Comparison of ENCODE assay signal across 1 cellular context in the genomic region with DNA sequence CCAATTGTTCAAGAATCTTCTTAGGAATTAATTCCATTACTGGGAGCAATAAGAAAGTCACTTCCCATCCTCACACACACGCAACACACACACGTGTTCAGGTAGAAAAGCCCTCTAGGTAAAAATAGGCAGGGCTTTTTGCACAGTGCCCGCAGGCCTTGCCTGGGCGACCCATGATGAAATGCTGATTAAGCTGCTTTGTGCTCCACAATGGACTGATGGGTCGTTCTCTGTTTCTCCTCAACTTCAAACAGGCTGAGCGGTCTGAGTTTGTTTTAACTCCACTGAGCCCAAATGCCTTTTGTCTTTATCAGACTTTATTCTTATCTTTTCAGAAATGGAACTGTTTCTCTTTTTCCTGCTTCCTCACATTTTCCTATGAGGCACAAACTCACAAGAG.
TF ChIP-seq lines count a peak whose summit lies in the region.

No MANE protein-coding gene starts in this region.

TF ChIP-seq in K562, 482 proteins besides CTCF, POLR2A, EP300 and RAD21:
- TF ChIP-seq, protein P1, sequence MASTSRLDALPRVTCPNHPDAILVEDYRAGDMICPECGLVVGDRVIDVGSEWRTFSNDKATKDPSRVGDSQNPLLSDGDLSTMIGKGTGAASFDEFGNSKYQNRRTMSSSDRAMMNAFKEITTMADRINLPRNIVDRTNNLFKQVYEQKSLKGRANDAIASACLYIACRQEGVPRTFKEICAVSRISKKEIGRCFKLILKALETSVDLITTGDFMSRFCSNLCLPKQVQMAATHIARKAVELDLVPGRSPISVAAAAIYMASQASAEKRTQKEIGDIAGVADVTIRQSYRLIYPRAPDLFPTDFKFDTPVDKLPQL (IDR thresholded peaks at IDR 0.05; ENCODE audit: extremely low read depth, insufficient read length), result no peak
- TF ChIP-seq C11orf30 (IDR thresholded peaks at IDR 0.05; ENCODE audit: low read depth), result 0 out of 2 replicates have a peak, but pooled peaks have one; percentile 27
- TF ChIP-seq, protein P2, sequence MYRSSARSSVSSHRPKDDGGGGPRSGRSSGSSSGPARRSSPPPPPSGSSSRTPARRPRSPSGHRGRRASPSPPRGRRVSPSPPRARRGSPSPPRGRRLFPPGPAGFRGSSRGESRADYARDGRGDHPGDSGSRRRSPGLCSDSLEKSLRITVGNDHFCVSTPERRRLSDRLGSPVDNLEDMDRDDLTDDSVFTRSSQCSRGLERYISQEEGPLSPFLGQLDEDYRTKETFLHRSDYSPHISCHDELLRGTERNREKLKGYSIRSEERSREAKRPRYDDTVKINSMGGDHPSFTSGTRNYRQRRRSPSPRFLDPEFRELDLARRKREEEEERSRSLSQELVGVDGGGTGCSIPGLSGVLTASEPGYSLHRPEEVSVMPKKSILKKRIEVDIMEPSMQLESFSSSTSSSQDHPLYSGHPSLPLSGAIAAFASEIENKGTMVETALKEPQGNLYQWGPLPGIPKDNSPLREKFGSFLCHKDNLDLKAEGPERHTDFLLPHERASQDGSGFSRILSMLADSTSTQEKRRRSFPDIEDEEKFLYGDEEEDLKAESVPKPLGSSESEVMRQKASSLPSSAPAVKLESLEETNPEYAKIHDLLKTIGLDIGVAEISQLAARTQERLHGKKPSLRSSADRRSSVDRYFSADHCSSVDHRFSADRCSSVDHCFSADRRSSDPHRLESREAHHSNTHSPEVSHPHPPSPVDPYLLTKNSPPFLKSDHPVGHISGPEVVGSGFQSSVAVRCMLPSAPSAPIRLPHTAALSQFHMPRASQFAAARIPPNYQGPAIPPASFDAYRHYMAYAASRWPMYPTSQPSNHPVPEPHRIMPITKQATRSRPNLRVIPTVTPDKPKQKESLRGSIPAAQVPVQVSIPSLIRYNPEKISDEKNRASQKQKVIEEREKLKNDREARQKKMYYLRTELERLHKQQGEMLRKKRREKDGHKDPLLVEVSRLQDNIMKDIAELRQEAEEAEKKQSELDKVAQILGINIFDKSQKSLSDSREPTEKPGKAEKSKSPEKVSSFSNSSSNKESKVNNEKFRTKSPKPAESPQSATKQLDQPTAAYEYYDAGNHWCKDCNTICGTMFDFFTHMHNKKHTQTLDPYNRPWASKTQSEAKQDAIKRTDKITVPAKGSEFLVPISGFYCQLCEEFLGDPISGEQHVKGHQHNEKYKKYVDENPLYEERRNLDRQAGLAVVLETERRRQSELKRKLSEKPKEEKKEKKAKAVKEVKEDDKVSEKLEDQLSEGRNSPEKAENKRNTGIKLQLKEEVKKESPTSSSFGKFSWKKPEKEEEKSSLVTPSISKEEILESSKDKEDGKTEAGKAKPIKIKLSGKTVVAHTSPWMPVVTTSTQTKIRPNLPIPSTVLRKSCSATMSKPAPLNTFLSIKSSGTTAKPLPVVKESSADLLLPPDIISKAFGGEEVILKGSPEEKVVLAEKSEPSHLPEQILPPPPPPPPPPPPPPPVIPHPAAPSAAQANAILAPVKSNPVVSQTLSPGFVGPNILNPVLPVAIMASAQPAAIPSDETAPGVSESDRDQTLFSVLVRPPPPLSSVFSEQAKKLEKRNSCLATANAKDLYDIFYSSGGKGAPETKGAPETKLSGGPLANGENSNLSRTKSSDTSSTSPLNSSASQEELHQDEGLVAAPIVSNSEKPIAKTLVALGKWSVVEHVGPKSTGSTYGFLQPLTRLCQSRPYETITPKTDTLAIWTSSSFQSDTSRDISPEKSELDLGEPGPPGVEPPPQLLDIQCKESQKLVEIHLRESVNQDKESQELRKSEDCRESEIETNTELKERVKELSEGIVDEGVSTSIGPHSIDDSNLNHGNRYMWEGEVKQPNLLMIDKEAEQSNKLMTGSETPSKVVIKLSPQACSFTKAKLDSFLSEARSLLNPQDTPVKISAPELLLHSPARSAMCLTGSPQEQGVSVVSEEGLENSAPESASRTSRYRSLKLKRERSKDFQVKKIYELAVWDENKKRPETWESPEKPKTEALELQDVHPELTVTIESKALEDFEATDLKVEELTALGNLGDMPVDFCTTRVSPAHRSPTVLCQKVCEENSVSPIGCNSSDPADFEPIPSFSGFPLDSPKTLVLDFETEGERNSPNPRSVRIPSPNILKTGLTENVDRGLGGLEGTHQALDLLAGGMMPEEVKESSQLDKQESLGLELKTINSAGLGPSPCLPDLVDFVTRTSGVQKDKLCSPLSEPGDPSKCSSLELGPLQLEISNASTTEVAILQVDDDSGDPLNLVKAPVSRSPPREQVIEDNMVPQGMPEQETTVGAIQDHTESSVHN (IDR thresholded peaks at IDR 0.05; ENCODE audit: borderline replicate concordance in 1 of 2, low read depth in 1 of 2), result no peak
- 0 out of 2 replicates have a peak, but pooled peaks have one; percentile 8 for TF ChIP-seq ZNF316 (IDR thresholded peaks at IDR 0.05)
- TF ChIP-seq SMARCA4 (IDR thresholded peaks at IDR 0.05), result no peak
- TF ChIP-seq DDX20 (tag; IDR thresholded peaks at IDR 0.05; ENCODE audit: low read depth), result no peak
- TF ChIP-seq ZNF766 (CRISPR knock-in tag; conservative IDR thresholded peaks at IDR 0.05), result no peak
- no peak for TF ChIP-seq ZNF224 (CRISPR knock-in tag; IDR thresholded peaks at IDR 0.05)
- no peak for TF ChIP-seq MYNN (IDR thresholded peaks at IDR 0.05)
- no peak for TF ChIP-seq MYNN (CRISPR knock-in tag; IDR thresholded peaks at IDR 0.05)
TF ChIP-seq in K562: peak in this region for 2.
